20 cellular contexts compared by ENCODE assay signal in genomic region chr2:216259081-216259480, GRCh38.
DNase-seq lines count a peak whose midpoint lies in the region; ATAC-seq, FAIRE-seq and TF ChIP-seq lines count a peak whose summit lies in the region.
"Had no signal": no experiment of that assay in that cellular context is flagged by ENCODE, and none has a peak within 500 bp of the region (broad histone marks: within the 10 kb centered on the region; RNA-seq: fewer than 3 reads in every experiment).

No MANE protein-coding gene starts in this region.

- H3K4me3 ChIP-seq in SK-N-SH (ENCODE audit: low read depth in 2 of 2, low read length in 1 of 2), result no peak overlapping the region
- no peak overlapping the region for H3K4me3 ChIP-seq in IMR-90 (ENCODE audit: insufficient read depth, low read depth, low read length)
- no peak overlapping the region for H3K4me3 ChIP-seq in HepG2 (replicated peaks in 1 of 3; ENCODE audit: insufficient read depth in 1 of 3, low read depth in 2 of 3, low read length in 3 of 3)
- no peak overlapping the region for H3K4me3 ChIP-seq in aorta (ENCODE audit: low read length in 2 of 2)
- H3K4me3 ChIP-seq: A549, GM23248 had no signal

- H3K36me3 ChIP-seq in SK-N-SH (replicated peaks in 1 of 2; ENCODE audit: control insufficient read depth in 1 of 2, insufficient read depth in 2 of 2, low read length in 1 of 2) (peaks cover 0 to 10% of the 10 kb centered on the region in 2 experiments), IMR-90 (ENCODE audit: control insufficient read depth, insufficient read depth, low read length) (peaks cover 2% of the 10 kb centered on the region), HepG2 (replicated peaks in 1 of 2; ENCODE audit: control insufficient read depth in 1 of 2, insufficient read depth in 2 of 2, low read length in 2 of 2) (no peaks in the 10 kb centered on the region), aorta (ENCODE audit: control insufficient read depth in 1 of 2, insufficient read depth in 2 of 2, low read length in 1 of 2) (no peaks in the 10 kb centered on the region)

- no peak overlapping the region for H2BK120ac ChIP-seq in IMR-90 (ENCODE audit: low read depth, low read length)

- FAIRE-seq in HepG2 (lab: Jason Lieb, UNC), result no peak
- FAIRE-seq: A549, G401.6, GM12891, H54, HTR-8/SVneo had no signal

- H4K20me1 ChIP-seq in SK-N-SH (ENCODE audit: insufficient read depth) (no peaks in the 10 kb centered on the region), IMR-90 (ENCODE audit: insufficient read depth, low read length) (no peaks in the 10 kb centered on the region; the same call in 1 of the 2 replicates), HepG2 (ENCODE audit: insufficient read depth, low read length) (no peaks in the 10 kb centered on the region)

- H2BK5ac ChIP-seq in IMR-90 (ENCODE audit: low read depth, low read length, poor library complexity, severe bottlenecking), result no peak overlapping the region

- no peak overlapping the region for H2BK20ac ChIP-seq in IMR-90 (ENCODE audit: low read depth, low read length)

- no peaks in the 10 kb centered on the region for H3K4me1 Mint-ChIP-seq in activated CD8-positive, alpha-beta T cell treated with anti-CD3 and anti-CD28 coated beads for 36 hours (ENCODE audit: low read depth)
- H3K4me1 Mint-ChIP-seq: CD8-positive, alpha-beta memory T cell had no signal

- POLR2A ChIA-PET in SK-N-SH (lab: Yijun Ruan, JAX), result no interaction called here
- POLR2A ChIA-PET in IMR-90 (lab: Charles Lee; ENCODE audit: unreplicated experiment), result no interaction called here
- POLR2A ChIA-PET in HepG2 (lab: Yijun Ruan, JAX), result no interaction called here
- POLR2A ChIA-PET in activated CD8-positive, alpha-beta T cell treated with anti-CD3 and anti-CD28 coated beads for 36 hours (lab: Charles Lee), result no interaction called here

- H4K5ac ChIP-seq in IMR-90 (ENCODE audit: low read depth, low read length), result no peak overlapping the region

- 100% methylated on average over 2 of the region's 8 CpGs for WGBS in SK-N-SH (ENCODE audit: low lambda C conversion rate)
- 88% methylated on average over 3 of the region's 8 CpGs; no CpG with 5 or more reads in 1 of the 2 experiments for WGBS in IMR-90 (ENCODE audit: extremely low coverage in 2 of 2, insufficient read length in 1 of 2), 2 experiments
- 30% methylated on average over 4 of the region's 8 CpGs for WGBS in HepG2 (ENCODE audit: low lambda C conversion rate)
- 87% methylated on average over 8 of the region's 8 CpGs for WGBS in aorta, 2 donors

- H3K9me3 ChIP-seq in SK-N-SH (no peaks in the 10 kb centered on the region), IMR-90 (ENCODE audit: control insufficient read depth, insufficient read depth, low read length) (no peaks in the 10 kb centered on the region), HepG2 (ENCODE audit: low read length) (no peaks in the 10 kb centered on the region), aorta (ENCODE audit: control insufficient read depth, low read length) (no peaks in the 10 kb centered on the region)
- H3K9me3 ChIP-seq: A549 had no signal

- dilution Hi-C loops in IMR-90 (cut with HindIII; ENCODE audit: low sequenced_read_pairs, unreplicated experiment), result no loop called here

- no peaks in the 10 kb centered on the region for H3K27me3 Mint-ChIP-seq in activated CD8-positive, alpha-beta T cell treated with anti-CD3 and anti-CD28 coated beads for 36 hours

- H2BK15ac ChIP-seq in IMR-90 (ENCODE audit: low read depth, low read length), result no peak overlapping the region

- TF ChIP-seq EP300 in SK-N-SH (IDR thresholded peaks at IDR 0.05; ENCODE audit: borderline replicate concordance in 1 of 2, low read depth in 1 of 2, low read length in 1 of 2) (no peak), HepG2 (IDR thresholded peaks at IDR 0.05; ENCODE audit: low read depth in 2 of 2, low read length in 2 of 2) (no peak), HepG2 (CRISPR knock-in tag; IDR thresholded peaks at IDR 0.05; ENCODE audit: borderline replicate concordance) (no peak)

- H3K79me1 ChIP-seq in IMR-90 (ENCODE audit: low read depth in 1 of 2, low read length in 2 of 2), result no peaks in the 10 kb centered on the region

- H3K4me1 ChIP-seq in SK-N-SH (ENCODE audit: control insufficient read depth in 1 of 2, insufficient read depth in 2 of 2, low read depth in 1 of 2, low read length in 1 of 2) (peaks cover 0 to 12% of the 10 kb centered on the region in 2 experiments; a peak in 1 of 4 replicates), IMR-90 (ENCODE audit: control insufficient read depth, insufficient read depth, low read length) (peaks cover 5% of the 10 kb centered on the region; the same call in 1 of the 2 replicates), HepG2 (ENCODE audit: insufficient read depth, low read length) (no peaks in the 10 kb centered on the region), aorta (ENCODE audit: control insufficient read depth in 1 of 2, insufficient read depth in 2 of 2, low read length in 2 of 2) (no peaks in the 10 kb centered on the region)
- H3K4me1 ChIP-seq: A549 had no signal

- no peaks in the 10 kb centered on the region for H3K9me3 Mint-ChIP-seq in activated CD8-positive, alpha-beta T cell treated with anti-CD3 and anti-CD28 coated beads for 36 hours
- H3K9me3 Mint-ChIP-seq: HFFc6 had no signal

- H4K8ac ChIP-seq in IMR-90 (ENCODE audit: low read depth in 2 of 2, low read length in 2 of 2), result no peak overlapping the region

- H4K91ac ChIP-seq in IMR-90 (ENCODE audit: insufficient read depth, low read depth, low read length), result no peak overlapping the region

- intact Hi-C loops in IMR-90 (cut with micrococcal nuclease), result no loop called here
- intact Hi-C loops in HepG2 (cut with micrococcal nuclease; ENCODE audit: unreplicated experiment), result no loop called here
- intact Hi-C loops in aorta (cut with DNase I), result no loop called here
- intact Hi-C loops in activated CD8-positive, alpha-beta T cell treated with anti-CD3 and anti-CD28 coated beads for 36 hours (cut with micrococcal nuclease), result no loop called here

- H3K4me2 ChIP-seq in SK-N-SH (no peak overlapping the region), IMR-90 (ENCODE audit: low read depth, low read length) (no peak overlapping the region), HepG2 (ENCODE audit: low read depth, low read length) (no peak overlapping the region)
- H3K4me2 ChIP-seq: A549 had no signal

- TF ChIP-seq CTCF in SK-N-SH (IDR thresholded peaks at IDR 0.05) (no peak), IMR-90 (conservative IDR thresholded peaks at IDR 0.05; ENCODE audit: low read depth, low read length) (no peak), HepG2 (CRISPR knock-in tag; IDR thresholded peaks at IDR 0.05) (no peak)
- no peak for TF ChIP-seq CTCF in activated CD8-positive, alpha-beta T cell treated with anti-CD3 and anti-CD28 coated beads for 36 hours (IDR thresholded peaks at IDR 0.05)

- H3K9ac ChIP-seq in SK-N-SH (no peak overlapping the region), IMR-90 (ENCODE audit: low read depth, low read length) (no peak overlapping the region), HepG2 (ENCODE audit: insufficient read depth, low read depth, low read length) (no peak overlapping the region)
- H3K9ac ChIP-seq: GM23248 had no signal

- H3K18ac ChIP-seq in IMR-90 (ENCODE audit: low read depth, low read length), result no peak overlapping the region

- H3K4ac ChIP-seq in IMR-90 (ENCODE audit: low read depth, low read length), result no peak overlapping the region

- BruUV-seq in IMR-90 (replicated peaks; lab: Mats Ljungman, UMichigan), result no TSS peak
- BruUV-seq in HepG2 (replicated peaks; lab: Mats Ljungman, UMichigan), result no TSS peak

- H2AFZ ChIP-seq in SK-N-SH (ENCODE audit: low read depth) (no peak overlapping the region), IMR-90 (replicated peaks; ENCODE audit: low read length, poor library complexity) (no peak overlapping the region), HepG2 (ENCODE audit: low read length) (no peak overlapping the region)
- H2AFZ ChIP-seq: GM23248 had no signal

- H2AK9ac ChIP-seq in IMR-90 (replicated peaks; ENCODE audit: low read depth, low read length, poor library complexity), result peak overlapping the region; percentile 20

- H3K27ac ChIP-seq in SK-N-SH (ENCODE audit: low read depth in 2 of 2, low read length in 1 of 2) (no peak overlapping the region), IMR-90 (ENCODE audit: insufficient read depth, low read length) (no peak overlapping the region), HepG2 (ENCODE audit: extremely low read length, insufficient read depth, low read length) (no peak overlapping the region), aorta (ENCODE audit: low read depth in 1 of 2, low read length in 2 of 2) (no peak overlapping the region)
- H3K27ac ChIP-seq: 22Rv1, A549, GM23248 had no signal

- no peaks in the 10 kb centered on the region for H3K36me3 Mint-ChIP-seq in activated CD8-positive, alpha-beta T cell treated with anti-CD3 and anti-CD28 coated beads for 36 hours (ENCODE audit: low read depth)
- H3K36me3 Mint-ChIP-seq: CD8-positive, alpha-beta memory T cell had no signal

- no peak overlapping the region for H3K14ac ChIP-seq in IMR-90 (replicated peaks; ENCODE audit: low read depth, low read length)

- H3K79me2 ChIP-seq in SK-N-SH (ENCODE audit: insufficient read depth) (no peaks in the 10 kb centered on the region), HepG2 (ENCODE audit: insufficient read depth, low read length) (no peaks in the 10 kb centered on the region)

- H3K27me3 ChIP-seq in SK-N-SH (ENCODE audit: insufficient read depth) (no peaks in the 10 kb centered on the region), IMR-90 (ENCODE audit: control insufficient read depth, insufficient read depth, low read length) (no peaks in the 10 kb centered on the region), HepG2 (ENCODE audit: control insufficient read depth in 1 of 2, insufficient read depth in 2 of 2, low read length in 2 of 2) (peaks cover 4 to 54% of the 10 kb centered on the region in 2 experiments), aorta (ENCODE audit: control insufficient read depth in 1 of 2, insufficient read depth in 2 of 2, low read length in 1 of 2) (no peaks in the 10 kb centered on the region)

- no peak for ATAC-seq in SK-N-SH treated with all-trans-retinoic acid at 6 μM for 48 hours
- ATAC-seq in IMR-90 (ENCODE audit: low read depth), result no peak
- ATAC-seq in HepG2, result peak; percentile 40
- peak; percentile 21 for ATAC-seq in aorta (ENCODE audit: low FRiP score)
- no peak for ATAC-seq in activated CD8-positive, alpha-beta T cell treated with anti-CD3 and anti-CD28 coated beads for 36 hours
- ATAC-seq in HG03280 (IDR thresholded peaks at IDR 0.05; ENCODE audit: unreplicated experiment), result no peak
- ATAC-seq in GM18520 (IDR thresholded peaks at IDR 0.05; ENCODE audit: unreplicated experiment), result no peak
- ATAC-seq: A549, HCT116 had no signal

- H3F3A ChIP-seq in SK-N-SH (replicated peaks; ENCODE audit: insufficient read depth), result no peaks in the 10 kb centered on the region

- H3K23ac ChIP-seq in IMR-90 (ENCODE audit: low read depth, low read length), result no peak overlapping the region

- no peak overlapping the region for H3K4me3 Mint-ChIP-seq in activated CD8-positive, alpha-beta T cell treated with anti-CD3 and anti-CD28 coated beads for 36 hours
- H3K4me3 Mint-ChIP-seq: CD8-positive, alpha-beta memory T cell; HFFc6 had no signal

- H2AK5ac ChIP-seq in IMR-90 (ENCODE audit: low read depth, low read length), result no peak overlapping the region

- TF ChIP-seq POLR2A in IMR-90 (IDR thresholded peaks at IDR 0.05; ENCODE audit: low read depth, low read length) (no peak), HepG2 (IDR thresholded peaks at IDR 0.05; ENCODE audit: insufficient read depth in 1 of 2, low read depth in 2 of 2, low read length in 2 of 2) (no peak)

- peak; percentile 25 for DNase-seq in SK-N-SH
- no peak for DNase-seq in IMR-90
- no peak for DNase-seq in HepG2 (ENCODE audit: low spot score)
- no peak for DNase-seq in aorta
- DNase-seq in activated CD8-positive, alpha-beta T cell treated with anti-CD3 and anti-CD28 coated beads for 36 hours, result no peak
- DNase-seq: AML-193; CD8-positive, alpha-beta memory T cell; COR-L47; GM23248; HFFc6 had no signal

- peaks cover 11% of the 10 kb centered on the region for H3K9me1 ChIP-seq in IMR-90 (ENCODE audit: insufficient read depth, low read length)

- CTCF ChIA-PET in SK-N-SH (lab: Yijun Ruan, JAX), result no interaction called here
- CTCF ChIA-PET in IMR-90 (lab: Yijun Ruan, JAX), result no interaction called here
- CTCF ChIA-PET in HepG2 (lab: Yijun Ruan, JAX; ENCODE audit: low intra/inter-chr PET ratio, low total read pairs), result no interaction called here
- CTCF ChIA-PET in activated CD8-positive, alpha-beta T cell treated with anti-CD3 and anti-CD28 coated beads for 36 hours (lab: Charles Lee), result no interaction called here

- H3K27ac Mint-ChIP-seq in activated CD8-positive, alpha-beta T cell treated with anti-CD3 and anti-CD28 coated beads for 36 hours, result no peak overlapping the region
- H3K27ac Mint-ChIP-seq: CD8-positive, alpha-beta memory T cell; HFFc6 had no signal

- in situ Hi-C loops in IMR-90 (cut with MboI; ENCODE audit: low sequenced_read_pairs), result no loop called here
- in situ Hi-C loops in HepG2 (cut with HindIII; ENCODE audit: extremely low pct_ligation_motif_present, low pct_unique_long_range_greater_than_20kb), result no loop called here

- TF ChIP-seq RAD21 in SK-N-SH (IDR thresholded peaks at IDR 0.05; ENCODE audit: low read length), result no peak
- no peak for TF ChIP-seq RAD21 in IMR-90 (IDR thresholded peaks at IDR 0.05; ENCODE audit: low read length)
- TF ChIP-seq RAD21 in HepG2 (CRISPR knock-in tag; IDR thresholded peaks at IDR 0.05), result no peak

- no peaks in the 10 kb centered on the region for H3K9me2 ChIP-seq in SK-N-SH

- H3K56ac ChIP-seq in IMR-90 (ENCODE audit: extremely low read depth, insufficient read depth, low read length), result no peak overlapping the region

Comparison
In these comparisons a context has a peak if more than half of its experiments do, and no peak if none do; other contexts are left out.
1. ATAC-seq: peak in HepG2 (single experiment) and aorta (single experiment); none in SK-N-SH treated with all-trans-retinoic acid at 6 μM for 48 hours (single experiment), IMR-90 (single experiment), activated CD8-positive, alpha-beta T cell treated with anti-CD3 and anti-CD28 coated beads for 36 hours (single experiment), HG03280 (single experiment) and GM18520 (single experiment).